Comparison of ENCODE assay signal across 31 cellular contexts in genomic region chr7:131769241-131769640, GRCh38.
A peak's percentile ranks its signal among the peaks of the same experiment; 100 is the strongest.
DNase-seq lines count a peak whose midpoint lies in the region; ATAC-seq, FAIRE-seq and TF ChIP-seq lines count a peak whose summit lies in the region.
"Had no signal": no experiment of that assay in that cellular context is flagged by ENCODE, and none has a peak within 500 bp of the region (broad histone marks: within the 10 kb centered on the region; RNA-seq: fewer than 3 reads in every experiment).

No MANE protein-coding gene starts in this region.

- no peaks in the 10 kb centered on the region for H3K27me3 ChIP-seq in foreskin keratinocyte
- H3K27me3 ChIP-seq in heart right ventricle, result peaks cover 0 to 22% (median 6%) of the 10 kb centered on the region in 7 donors
- H3K27me3 ChIP-seq: cardiac muscle cell, sigmoid colon had no signal

- DNase-seq in AG10803 (ENCODE audit: low read depth), result peak; percentile 6
- peak; percentile 16 for DNase-seq in H54 (ENCODE audit: insufficient read length, low spot score)
- DNase-seq in RWPE1 (ENCODE audit: low spot score), result peak; percentile 44
- peak; percentile 47 to 72 for DNase-seq in foreskin keratinocyte
- no peak for DNase-seq in activated CD4-positive, alpha-beta T cell treated with anti-CD3 and anti-CD28 coated beads, Interleukin-2, amount 10 ng/mL, durations not matched to agents 24 days and 14 days
- no peak for DNase-seq in heart right ventricle
- DNase-seq in posterior cingulate gyrus, result no peak
- DNase-seq: activated CD4-positive, alpha-beta T cell treated with anti-CD3 and anti-CD28 coated beads for 1 hour; activated CD8-positive, alpha-beta T cell treated with anti-CD3 and anti-CD28 coated beads for 36 hours; anterior cingulate cortex; C1 segment of cervical spinal cord; COR-L47; DMS79 treated with DMSO at 0.1 percent for 48 hours; effector memory CD8-positive, alpha-beta T cell; GOT3; left ventricle myocardium superior; MV-4-11; naive thymus-derived CD8-positive, alpha-beta T cell; nucleus accumbens; psoas muscle; sigmoid colon; stimulated activated naive CD4-positive, alpha-beta T cell; T-helper 2 cell had no signal

- H3K4me3 ChIP-seq in AG10803 (ENCODE audit: low read length), result no peak overlapping the region
- H3K4me3 ChIP-seq in heart right ventricle, result no peak overlapping the region
- H3K4me3 ChIP-seq: cardiac muscle cell, coronary artery, K562, psoas muscle, sigmoid colon, SK-N-MC had no signal

- POLR2A ChIA-PET in RWPE1 (lab: Yijun Ruan, JAX; ENCODE audit: low non-redundant PET), result no interaction called here

- no peaks in the 10 kb centered on the region for H3K36me3 ChIP-seq in heart right ventricle
- H3K36me3 ChIP-seq: cardiac muscle cell, sigmoid colon had no signal

- ATAC-seq in foreskin keratinocyte (peak; percentile 77), GM19351 (IDR thresholded peaks at IDR 0.05; ENCODE audit: unreplicated experiment) (no peak), heart right ventricle (no peak)
- ATAC-seq: activated CD8-positive, alpha-beta T cell treated with anti-CD3 and anti-CD28 coated beads for 36 hours; activated naive CD4-positive, alpha-beta T cell treated with anti-CD3 and anti-CD28 coated beads, Interleukin-2, amount 50 U/mL, for 72 hours; effector memory CD8-positive, alpha-beta T cell; K562; left ventricle myocardium superior; naive thymus-derived CD8-positive, alpha-beta T cell; psoas muscle had no signal

- TF ChIP-seq POLR2A in H54 (IDR thresholded peaks at IDR 0.05; ENCODE audit: low read depth, low read length), result no peak

- intact Hi-C loops in activated CD4-positive, alpha-beta T cell treated with anti-CD3 and anti-CD28 coated beads, Interleukin-2, amount 10 ng/mL, durations not matched to agents 24 days and 14 days (cut with micrococcal nuclease), result no loop called here
- intact Hi-C loops in heart right ventricle (cut with DNase I), result no loop called here
- intact Hi-C loops in posterior cingulate gyrus (cut with DNase I), result no loop called here

- no peak overlapping the region for H3K4me3 Mint-ChIP-seq in activated CD4-positive, alpha-beta T cell treated with anti-CD3 and anti-CD28 coated beads, Interleukin-2, amount 10 ng/mL, durations not matched to agents 24 days and 14 days
- H3K4me3 Mint-ChIP-seq: activated CD8-positive, alpha-beta T cell treated with anti-CD3 and anti-CD28 coated beads for 36 hours; effector memory CD8-positive, alpha-beta T cell; mesothelial cell of epicardium; naive thymus-derived CD8-positive, alpha-beta T cell had no signal

- peaks cover 2% of the 10 kb centered on the region for H3K27me3 Mint-ChIP-seq in activated CD4-positive, alpha-beta T cell treated with anti-CD3 and anti-CD28 coated beads, Interleukin-2, amount 10 ng/mL, durations not matched to agents 24 days and 14 days

- no peak overlapping the region for H3K27ac ChIP-seq in RWPE1
- H3K27ac ChIP-seq in foreskin keratinocyte, result no peak overlapping the region
- no peak overlapping the region for H3K27ac ChIP-seq in heart right ventricle
- H3K27ac ChIP-seq: cardiac muscle cell, coronary artery, psoas muscle, sigmoid colon, SK-N-MC had no signal

- no peaks in the 10 kb centered on the region for H3K9me3 Mint-ChIP-seq in activated CD4-positive, alpha-beta T cell treated with anti-CD3 and anti-CD28 coated beads, Interleukin-2, amount 10 ng/mL, durations not matched to agents 24 days and 14 days
- H3K9me3 Mint-ChIP-seq: activated CD8-positive, alpha-beta T cell treated with anti-CD3 and anti-CD28 coated beads for 36 hours; activated T-helper 2 cell treated with anti-CD3 and anti-CD28 coated beads, Interferon-gamma antibody, Interleukin-2, Interleukin-4, amounts not matched to agents 10 μg/mL and 5 μg/mL and 100 μg/mL, durations not matched to agents 14 hours and 24 hours and 36 hours; effector memory CD8-positive, alpha-beta T cell; mesothelial cell of epicardium had no signal

- CTCF ChIA-PET in RWPE1 (lab: Yijun Ruan, JAX), result no interaction called here

- WGBS in heart right ventricle, 2 donors, result 47 to 65% methylated on average over 2 of the region's 2 CpGs

- H3K4me1 Mint-ChIP-seq in activated CD4-positive, alpha-beta T cell treated with anti-CD3 and anti-CD28 coated beads, Interleukin-2, amount 10 ng/mL, durations not matched to agents 24 days and 14 days, result no peaks in the 10 kb centered on the region
- H3K4me1 Mint-ChIP-seq: naive thymus-derived CD8-positive, alpha-beta T cell had no signal

- TF ChIP-seq CTCF in AG10803 (conservative IDR thresholded peaks at IDR 0.05; ENCODE audit: low read length) (no peak), RWPE1 (conservative IDR thresholded peaks at IDR 0.05; ENCODE audit: low read depth) (no peak), foreskin keratinocyte (conservative IDR thresholded peaks at IDR 0.05) (no peak), heart right ventricle (IDR thresholded peaks at IDR 0.05) (no peak)

- H3K27ac Mint-ChIP-seq in activated CD4-positive, alpha-beta T cell treated with anti-CD3 and anti-CD28 coated beads, Interleukin-2, amount 10 ng/mL, durations not matched to agents 24 days and 14 days, result no peak overlapping the region
- H3K27ac Mint-ChIP-seq: activated CD8-positive, alpha-beta T cell treated with anti-CD3 and anti-CD28 coated beads for 36 hours; activated naive CD4-positive, alpha-beta T cell treated with anti-CD3 and anti-CD28 coated beads, Interleukin-2, amount 50 U/mL, for 72 hours; activated T-helper 2 cell treated with anti-CD3 and anti-CD28 coated beads, Interferon-gamma antibody, Interleukin-2, Interleukin-4, amounts not matched to agents 10 μg/mL and 5 μg/mL and 100 μg/mL, durations not matched to agents 14 hours and 24 hours and 36 hours; effector memory CD8-positive, alpha-beta T cell; mesothelial cell of epicardium; naive thymus-derived CD8-positive, alpha-beta T cell had no signal

- no peaks in the 10 kb centered on the region for H3K9me3 ChIP-seq in heart right ventricle
- H3K9me3 ChIP-seq: psoas muscle, sigmoid colon had no signal

- H3K4me1 ChIP-seq in foreskin keratinocyte, result peaks cover 3% of the 10 kb centered on the region
- no peaks in the 10 kb centered on the region for H3K4me1 ChIP-seq in heart right ventricle
- H3K4me1 ChIP-seq: psoas muscle, sigmoid colon had no signal

- no peaks in the 10 kb centered on the region for H3K36me3 Mint-ChIP-seq in activated CD4-positive, alpha-beta T cell treated with anti-CD3 and anti-CD28 coated beads, Interleukin-2, amount 10 ng/mL, durations not matched to agents 24 days and 14 days (ENCODE audit: low read depth)
- H3K36me3 Mint-ChIP-seq: activated naive CD4-positive, alpha-beta T cell treated with anti-CD3 and anti-CD28 coated beads, Interleukin-2, amount 50 U/mL, for 72 hours; mesothelial cell of epicardium; naive thymus-derived CD8-positive, alpha-beta T cell had no signal

- FAIRE-seq in H54 (lab: Jason Lieb, UNC), result no peak
- FAIRE-seq: K562 had no signal

Comparison
In these comparisons a context has a peak if more than half of its experiments do, and no peak if none do; other contexts are left out.
1. DNase-seq: peak in AG10803 (single experiment), H54 (single experiment), RWPE1 (single experiment) and foreskin keratinocyte (2 of 2); none in activated CD4-positive, alpha-beta T cell treated with anti-CD3 and anti-CD28 coated beads, Interleukin-2, amount 10 ng/mL, durations not matched to agents 24 days and 14 days (single experiment), heart right ventricle (0 of 2) and posterior cingulate gyrus (0 of 10).